20 cellular contexts compared by ENCODE assay signal in genomic region chrX:110201799-110202198, GRCh38.
"Had no signal": no experiment of that assay in that cellular context is flagged by ENCODE, and none has a peak within 500 bp of the region (broad histone marks: within the 10 kb centered on the region; RNA-seq: fewer than 3 reads in every experiment).

No MANE protein-coding gene starts in this region.

- H3K36me3 Mint-ChIP-seq: immature natural killer cell; stimulated activated naive B cell treated with anti-CD40 and anti-IgM and Interleukin-4, amounts not matched to agents 10 μg/mL and 1 μg/mL and 100 μg/mL, for 72 hours had no signal

- H3K9me3 Mint-ChIP-seq: activated CD4-positive, alpha-beta T cell treated with anti-CD3 and anti-CD28 coated beads, Interleukin-2, amount 10 ng/mL, durations not matched to agents 24 days and 14 days; activated naive CD4-positive, alpha-beta T cell treated with anti-CD3 and anti-CD28 coated beads, Interleukin-2, amount 10 ng/mL, durations not matched to agents 7 days and 5 days; activated T-helper 2 cell treated with anti-CD3 and anti-CD28 coated beads, Interferon-gamma antibody, Interleukin-2, Interleukin-4, amounts not matched to agents 10 μg/mL and 5 μg/mL and 100 μg/mL, durations not matched to agents 14 hours and 24 hours and 36 hours; central memory CD8-positive, alpha-beta T cell; immature natural killer cell; naive thymus-derived CD4-positive, alpha-beta T cell; stimulated activated naive B cell treated with anti-CD40 and anti-IgM and Interleukin-4, amounts not matched to agents 10 μg/mL and 1 μg/mL and 100 μg/mL, for 72 hours had no signal

- ATAC-seq: left colon; naive thymus-derived CD4-positive, alpha-beta T cell; right lobe of liver; stimulated activated naive B cell treated with anti-CD40 and anti-IgM and Interleukin-4, amounts not matched to agents 10 μg/mL and 1 μg/mL and 100 μg/mL, for 72 hours had no signal

- H3K27me3 Mint-ChIP-seq: activated CD4-positive, alpha-beta T cell treated with anti-CD3 and anti-CD28 coated beads, Interleukin-2, amount 10 ng/mL, durations not matched to agents 24 days and 14 days; activated naive CD4-positive, alpha-beta T cell treated with anti-CD3 and anti-CD28 coated beads, Interleukin-2, amount 10 ng/mL, durations not matched to agents 7 days and 5 days; central memory CD8-positive, alpha-beta T cell; naive thymus-derived CD4-positive, alpha-beta T cell; stimulated activated naive B cell treated with anti-CD40 and anti-IgM and Interleukin-4, amounts not matched to agents 10 μg/mL and 1 μg/mL and 100 μg/mL, for 72 hours had no signal

- H3K4me3 Mint-ChIP-seq: activated CD4-positive, alpha-beta T cell treated with anti-CD3 and anti-CD28 coated beads, Interleukin-2, amount 10 ng/mL, durations not matched to agents 24 days and 14 days; activated naive CD4-positive, alpha-beta T cell treated with anti-CD3 and anti-CD28 coated beads, Interleukin-2, amount 10 ng/mL, durations not matched to agents 7 days and 5 days; central memory CD8-positive, alpha-beta T cell; immature natural killer cell; naive thymus-derived CD4-positive, alpha-beta T cell; stimulated activated naive B cell treated with anti-CD40 and anti-IgM and Interleukin-4, amounts not matched to agents 10 μg/mL and 1 μg/mL and 100 μg/mL, for 72 hours had no signal

- H3K27ac Mint-ChIP-seq: activated CD4-positive, alpha-beta T cell treated with anti-CD3 and anti-CD28 coated beads, Interleukin-2, amount 10 ng/mL, durations not matched to agents 24 days and 14 days; activated naive CD4-positive, alpha-beta T cell treated with anti-CD3 and anti-CD28 coated beads, Interleukin-2, amount 10 ng/mL, durations not matched to agents 7 days and 5 days; activated T-helper 2 cell treated with anti-CD3 and anti-CD28 coated beads, Interferon-gamma antibody, Interleukin-2, Interleukin-4, amounts not matched to agents 10 μg/mL and 5 μg/mL and 100 μg/mL, durations not matched to agents 14 hours and 24 hours and 36 hours; immature natural killer cell; naive thymus-derived CD4-positive, alpha-beta T cell; stimulated activated naive B cell treated with anti-CD40 and anti-IgM and Interleukin-4, amounts not matched to agents 10 μg/mL and 1 μg/mL and 100 μg/mL, for 72 hours had no signal

- H3K4me1 Mint-ChIP-seq: activated naive CD4-positive, alpha-beta T cell treated with anti-CD3 and anti-CD28 coated beads, Interleukin-2, amount 10 ng/mL, durations not matched to agents 7 days and 5 days; stimulated activated naive B cell treated with anti-CD40 and anti-IgM and Interleukin-4, amounts not matched to agents 10 μg/mL and 1 μg/mL and 100 μg/mL, for 72 hours had no signal

- H3K27me3 ChIP-seq: neutrophil, right lobe of liver, spleen had no signal

- DNase-seq: activated CD4-positive, alpha-beta T cell treated with anti-CD3 and anti-CD28 coated beads, Interleukin-2, amount 10 ng/mL, durations not matched to agents 24 days and 14 days; activated naive CD4-positive, alpha-beta T cell treated with anti-CD3 and anti-CD28 coated beads, Interleukin-2, amount 10 ng/mL, durations not matched to agents 7 days and 5 days; activated T-cell treated with anti-CD3 and anti-CD28 coated beads for 4 hours; cortex of kidney; effector CD8-positive, alpha-beta T cell; immature natural killer cell; left colon; naive thymus-derived CD4-positive, alpha-beta T cell; right lobe of liver; spleen; stimulated activated CD4-positive, alpha-beta T cell treated with anti-CD3 and anti-CD28 coated beads, Interleukin-1b, Interleukin-23, amount 100 ng/mL, for 48 hours; stimulated activated naive B cell treated with anti-CD40 and anti-IgM and Interleukin-4, amounts not matched to agents 10 μg/mL and 1 μg/mL and 100 μg/mL, for 72 hours; substantia nigra; T1000; trophoblast cell had no signal

- H3K9me3 ChIP-seq: neutrophil, prostate gland, right lobe of liver, spleen had no signal

- H3K4me3 ChIP-seq: prostate gland, right lobe of liver, spleen had no signal

- H3K36me3 ChIP-seq: neutrophil, prostate gland, right lobe of liver had no signal

- H3K27ac ChIP-seq: epithelial cell of prostate, neutrophil, prostate gland, right lobe of liver, spleen had no signal

- H3K4me1 ChIP-seq: prostate gland, right lobe of liver, spleen had no signal
